1 cellular context compared by ENCODE assay signal in the genomic region with DNA sequence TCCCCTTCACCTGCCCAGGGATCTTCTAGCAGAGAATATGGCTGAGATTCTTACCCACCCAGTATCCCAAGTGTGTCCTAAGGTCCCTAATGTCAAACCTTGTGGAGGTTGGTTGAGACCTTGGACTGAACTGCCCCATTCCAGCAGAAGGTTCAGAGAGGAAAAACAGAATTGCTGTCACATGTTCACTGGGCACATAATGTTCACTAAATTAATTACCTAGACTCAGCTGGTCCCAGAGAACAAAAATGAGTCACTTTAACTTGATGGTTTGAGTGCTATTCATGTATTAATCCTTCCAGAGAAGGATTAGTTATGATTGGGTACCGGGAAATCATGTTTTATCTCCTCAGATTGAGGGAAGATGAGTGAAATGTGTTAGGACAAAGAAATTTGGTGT.
TF ChIP-seq lines count a peak whose summit lies in the region.

No MANE protein-coding gene starts in this region.

TF ChIP-seq in H1, 55 proteins besides CTCF, POLR2A, EP300 and RAD21:
- TF ChIP-seq TEAD4 (IDR thresholded peaks at IDR 0.05; ENCODE audit: low read depth, low read length) (no peak), CTBP2 (IDR thresholded peaks at IDR 0.05; ENCODE audit: borderline replicate concordance, insufficient read depth, insufficient read length, low read length) (no peak), SP1 (IDR thresholded peaks at IDR 0.05; ENCODE audit: low read depth, low read length) (no peak), CREB1 (IDR thresholded peaks at IDR 0.05) (no peak), KDM5A (IDR thresholded peaks at IDR 0.05; ENCODE audit: low read length) (no peak), TAF7 (optimal IDR thresholded peaks at IDR 0.05; ENCODE audit: borderline replicate concordance, low read depth, low read length) (no peak), NRF1 (IDR thresholded peaks at IDR 0.05; ENCODE audit: low read depth, low read length) (no peak), CBX5 (IDR thresholded peaks at IDR 0.05; ENCODE audit: low read depth, low read length) (no peak), SIRT6 (IDR thresholded peaks at IDR 0.05; ENCODE audit: low read length) (no peak)
- TF ChIP-seq, protein P1, sequence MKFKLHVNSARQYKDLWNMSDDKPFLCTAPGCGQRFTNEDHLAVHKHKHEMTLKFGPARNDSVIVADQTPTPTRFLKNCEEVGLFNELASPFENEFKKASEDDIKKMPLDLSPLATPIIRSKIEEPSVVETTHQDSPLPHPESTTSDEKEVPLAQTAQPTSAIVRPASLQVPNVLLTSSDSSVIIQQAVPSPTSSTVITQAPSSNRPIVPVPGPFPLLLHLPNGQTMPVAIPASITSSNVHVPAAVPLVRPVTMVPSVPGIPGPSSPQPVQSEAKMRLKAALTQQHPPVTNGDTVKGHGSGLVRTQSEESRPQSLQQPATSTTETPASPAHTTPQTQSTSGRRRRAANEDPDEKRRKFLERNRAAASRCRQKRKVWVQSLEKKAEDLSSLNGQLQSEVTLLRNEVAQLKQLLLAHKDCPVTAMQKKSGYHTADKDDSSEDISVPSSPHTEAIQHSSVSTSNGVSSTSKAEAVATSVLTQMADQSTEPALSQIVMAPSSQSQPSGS (IDR thresholded peaks at IDR 0.05; ENCODE audit: low read length) = no peak
